27 cellular contexts compared by ENCODE assay signal in genomic region chr20:64116541-64117423, GRCh38. TPM values are rescaled to one million over a fixed set of nuclear protein-coding genes. Genes with fewer than 3 reads are reported as not detected.
DNase-seq lines count a peak whose midpoint lies in the region; ATAC-seq and TF ChIP-seq lines count a peak whose summit lies in the region.
"Had no signal": no experiment of that assay in that cellular context is flagged by ENCODE, and none has a peak within 500 bp of the region (broad histone marks: within the 10 kb centered on the region; RNA-seq: fewer than 3 reads in every experiment).

No MANE protein-coding gene starts in this region.

- H3K4me3 ChIP-seq in right atrium auricular region: no peak overlapping the region
- no peak overlapping the region for H3K4me3 ChIP-seq in lower lobe of right lung
- H3K4me3 ChIP-seq in upper lobe of right lung: no peak overlapping the region
- H3K4me3 ChIP-seq: dorsolateral prefrontal cortex, GM23248, hepatocyte, SJSA1, smooth muscle cell had no signal

- intact Hi-C loops in left cardiac atrium (cut with DNase I) (no loop called here), lower lobe of right lung (cut with DNase I) (no loop called here), upper lobe of right lung (cut with DNase I) (no loop called here)

- TF ChIP-seq CTCF in right atrium auricular region (IDR thresholded peaks at IDR 0.05): no peak
- TF ChIP-seq CTCF in lower lobe of right lung (IDR thresholded peaks at IDR 0.05): no peak
- no peak for TF ChIP-seq CTCF in upper lobe of right lung (IDR thresholded peaks at IDR 0.05)

- H3K9me3 ChIP-seq in right atrium auricular region (no peaks in the 10 kb centered on the region), lower lobe of right lung (no peaks in the 10 kb centered on the region), upper lobe of right lung (no peaks in the 10 kb centered on the region)
- H3K9me3 ChIP-seq: SJSA1 had no signal

- no peak overlapping the region for H3K27ac ChIP-seq in right atrium auricular region
- H3K27ac ChIP-seq in angular gyrus (ENCODE audit: low read depth, low read length): peak overlapping the region; percentile 90
- no peak overlapping the region for H3K27ac ChIP-seq in lower lobe of right lung
- no peak overlapping the region for H3K27ac ChIP-seq in upper lobe of right lung
- H3K27ac ChIP-seq: GM23248, hepatocyte, SJSA1 had no signal

- no peaks in the 10 kb centered on the region for H3K36me3 ChIP-seq in right atrium auricular region
- no peaks in the 10 kb centered on the region for H3K36me3 ChIP-seq in lower lobe of right lung
- no peaks in the 10 kb centered on the region for H3K36me3 ChIP-seq in upper lobe of right lung
- H3K36me3 ChIP-seq: SJSA1 had no signal

- ATAC-seq in left cardiac atrium: no peak
- ATAC-seq in lower lobe of right lung: no peak
- no peak for ATAC-seq in upper lobe of right lung
- no peak for ATAC-seq in GM21526 (IDR thresholded peaks at IDR 0.05; ENCODE audit: low FRiP score, unreplicated experiment)
- no peak for ATAC-seq in HG03439 (IDR thresholded peaks at IDR 0.05; ENCODE audit: unreplicated experiment)
- ATAC-seq: naive thymus-derived CD4-positive, alpha-beta T cell; PC-3 had no signal

- peak; percentile 15 for DNase-seq in left cardiac atrium
- no peak for DNase-seq in right atrium auricular region (ENCODE audit: low spot score)
- peak; percentile 42 for DNase-seq in lower lobe of right lung
- peak; percentile 51 for DNase-seq in upper lobe of right lung
- DNase-seq in NCI-H2196 (lab: John Stamatoyannopoulos, UW; ENCODE audit: unreplicated experiment): no peak
- DNase-seq: activated gamma-delta T cell treated with Interleukin-2 at 50 U/mL for 16 hours; anterior cingulate cortex; CD4-positive, alpha-beta memory T cell; central memory CD4-positive, alpha-beta T cell; foreskin fibroblast; GM23248; Kasumi-1; mesenchymal stem cell; NCI-H1930; NCI-H226; PC-3; stimulated activated CD4-positive, alpha-beta T cell treated with anti-CD3 and anti-CD28 coated beads, Interleukin-2, amount 100 ng/mL, for 48 hours had no signal

- H3K4me1 ChIP-seq in right atrium auricular region: peaks cover 0 to 8% of the 10 kb centered on the region in 2 donors
- peaks cover 8% of the 10 kb centered on the region for H3K4me1 ChIP-seq in lower lobe of right lung
- no peaks in the 10 kb centered on the region for H3K4me1 ChIP-seq in upper lobe of right lung

- H3K27me3 ChIP-seq in right atrium auricular region (no peaks in the 10 kb centered on the region), lower lobe of right lung (ENCODE audit: low read depth) (peaks cover 11% of the 10 kb centered on the region), upper lobe of right lung (peaks cover 5% of the 10 kb centered on the region)

RNA-seq across cellular contexts. Expression of gene NPBWR2, which starts 9.4 kb away (rescaled TPM):
- total RNA-seq in left cardiac atrium: not detected
- not detected for total RNA-seq in right atrium auricular region
- not detected for total RNA-seq in lower lobe of right lung
- not detected for total RNA-seq in upper lobe of right lung
- total RNA-seq: CD4-positive, alpha-beta memory T cell; GM23248; hepatocyte; naive thymus-derived CD4-positive, alpha-beta T cell; PC-3; progenitor cell of endocrine pancreas; SJSA1; smooth muscle cell; T-helper 2 cell treated with Interferon-gamma antibody and Interleukin-4, amounts not matched to agents 100 ng/mL and 5 ng/mL, for 36 hours had no signal

RNA-seq across cellular contexts. Expression of gene LKAAEAR1, which starts 32.6 kb away (rescaled TPM):
- total RNA-seq in left cardiac atrium: under 1 TPM in 1 of 2 donors, not detected in 1; 0.41 TPM
- total RNA-seq in right atrium auricular region: not detected
- 0.97 TPM for total RNA-seq in lower lobe of right lung
- total RNA-seq in upper lobe of right lung: not detected
- total RNA-seq: hepatocyte, progenitor cell of endocrine pancreas, smooth muscle cell had no signal

RNA-seq across cellular contexts. Expression of gene OPRL1, which starts 36.9 kb away (rescaled TPM):
- total RNA-seq in left cardiac atrium (under 1 TPM; 0.71 to 0.97 TPM), right atrium auricular region (1 to 10 TPM in 1 of 2 donors, under 1 TPM in 1; 0.75 to 1.4 TPM), lower lobe of right lung (2.6 TPM), upper lobe of right lung (1.9 TPM)

RNA-seq across cellular contexts. Expression of gene RGS19, which starts 37.5 kb away (rescaled TPM):
- total RNA-seq in left cardiac atrium (1 to 10 TPM; 9.7 to 10.0 TPM), right atrium auricular region (10 to 100 TPM in 1 of 2 donors, 1 to 10 TPM in 1; 7.8 to 14.1 TPM), lower lobe of right lung (57.5 TPM), upper lobe of right lung (40.8 TPM)

RNA-seq across cellular contexts. Expression of gene MYT1, which starts 47.5 kb away (rescaled TPM):
- total RNA-seq in left cardiac atrium (under 1 TPM; 0.21 to 0.34 TPM), right atrium auricular region (under 1 TPM in 1 of 2 donors, not detected in 1; 0.15 TPM), lower lobe of right lung (not detected), upper lobe of right lung (0.12 TPM)
- total RNA-seq: CD4-positive, alpha-beta memory T cell; GM23248; naive thymus-derived CD4-positive, alpha-beta T cell; SJSA1; T-helper 2 cell treated with Interferon-gamma antibody and Interleukin-4, amounts not matched to agents 100 ng/mL and 5 ng/mL, for 36 hours had no signal

Comparison
In these comparisons a context has a peak if more than half of its experiments do, and no peak if none do; other contexts are left out.
1. DNase-seq: peak in left cardiac atrium (single experiment), lower lobe of right lung (single experiment) and upper lobe of right lung (single experiment); none in right atrium auricular region (single experiment) and NCI-H2196 (single experiment).